ENCODE assay signal across 16 cellular contexts in genomic region chr1:232431748-232432147, GRCh38.
DNase-seq lines count a peak whose midpoint lies in the region; ATAC-seq and TF ChIP-seq lines count a peak whose summit lies in the region.
"Had no signal": no experiment of that assay in that cellular context is flagged by ENCODE, and none has a peak within 500 bp of the region (broad histone marks: within the 10 kb centered on the region; RNA-seq: fewer than 3 reads in every experiment).

No MANE protein-coding gene starts in this region.

- H3K27me3 ChIP-seq in cardiac muscle cell (no peaks in the 10 kb centered on the region), psoas muscle (ENCODE audit: insufficient read depth in 3 of 3, low read length in 2 of 3) (no peaks in the 10 kb centered on the region)
- H3K27me3 ChIP-seq: BLaER1 had no signal

- H3K4me3 ChIP-seq in cardiac muscle cell: no peak overlapping the region
- H3K4me3 ChIP-seq in psoas muscle: peak overlapping the region; percentile 17
- H3K4me3 ChIP-seq: BLaER1, GM23248, HAP-1 had no signal

- TF ChIP-seq CTCF in cardiac muscle cell (IDR thresholded peaks at IDR 0.05; ENCODE audit: low read depth, low read length): no peak
- TF ChIP-seq CTCF in chondrocyte (IDR thresholded peaks at IDR 0.05): no peak
- TF ChIP-seq CTCF in psoas muscle (IDR thresholded peaks at IDR 0.05): no peak

- peaks cover 4% of the 10 kb centered on the region for H3K36me3 Mint-ChIP-seq in chondrocyte (ENCODE audit: low read depth)
- H3K36me3 Mint-ChIP-seq: CD4-positive, alpha-beta memory T cell had no signal

- H3K9me3 ChIP-seq in cardiac muscle cell (ENCODE audit: low read depth): no peaks in the 10 kb centered on the region
- no peaks in the 10 kb centered on the region for H3K9me3 ChIP-seq in psoas muscle
- H3K9me3 ChIP-seq: BLaER1, HAP-1 had no signal

- no peak overlapping the region for H3K4me3 Mint-ChIP-seq in chondrocyte (ENCODE audit: unreplicated experiment)
- H3K4me3 Mint-ChIP-seq: CD14-positive monocyte; CD4-positive, alpha-beta memory T cell had no signal

- no peaks in the 10 kb centered on the region for H3K9me3 Mint-ChIP-seq in chondrocyte (ENCODE audit: low read depth)
- H3K9me3 Mint-ChIP-seq: CD4-positive, alpha-beta memory T cell had no signal

- H3K4me1 Mint-ChIP-seq in chondrocyte (ENCODE audit: low read depth): peaks cover 49% of the 10 kb centered on the region
- H3K4me1 Mint-ChIP-seq: CD14-positive monocyte; CD4-positive, alpha-beta memory T cell had no signal

- DNase-seq in cardiac muscle cell (ENCODE audit: low read depth in 1 of 2, low spot score in 1 of 2): peak in 1 of 2 donors; percentile 35
- no peak for DNase-seq in left cardiac atrium
- no peak for DNase-seq in chondrocyte (ENCODE audit: low spot score)
- DNase-seq in left ventricle myocardium superior: no peak
- DNase-seq in psoas muscle: no peak
- no peak for DNase-seq in inferior parietal cortex (ENCODE audit: extremely low spot score)
- DNase-seq: 8988T; CD4-positive, alpha-beta memory T cell; DMS153; DMS79; GDM1; GM23248 had no signal

- intact Hi-C loops in left cardiac atrium (cut with DNase I): loop anchor here in 1 of 2 donors (10.0 kb wide), 1 partner anchor 107 kb away; no protein-coding TSS in a partner anchor
- intact Hi-C loops in left ventricle myocardium superior (cut with micrococcal nuclease): loop anchor here (10.0 kb wide), 1 partner anchor 193 kb away; no protein-coding TSS in a partner anchor
- intact Hi-C loops in psoas muscle (cut with DNase I): loop anchor here in 1 of 2 donors (2.0 to 5.0 kb wide), 2 partner anchors 45 to 196 kb away; no protein-coding TSS in a partner anchor

- ATAC-seq in left cardiac atrium (no peak), left ventricle myocardium superior (peak; percentile 61), psoas muscle (peak in 3 of 4 donors; percentile 45 to 81 (median 63))
- no peak for ATAC-seq in activated CD4-positive, CD25-positive, alpha-beta regulatory T cell treated with anti-CD3 and anti-CD28 coated beads, Interleukin-2, amount 50 U/mL, for 24 hours

- H3K36me3 ChIP-seq in cardiac muscle cell: peaks cover 38% of the 10 kb centered on the region
- H3K36me3 ChIP-seq in psoas muscle (ENCODE audit: insufficient read depth in 1 of 2, low read depth in 1 of 2): peaks cover 0 to 37% of the 10 kb centered on the region in 2 donors
- H3K36me3 ChIP-seq: BLaER1, HAP-1 had no signal

- WGBS in psoas muscle, 3 donors: 60 to 76% (median 62%) methylated on average over 4 of the region's 4 CpGs

- H3K27ac ChIP-seq in cardiac muscle cell (peak overlapping the region; percentile 2), psoas muscle (no peak overlapping the region)
- H3K27ac ChIP-seq: BLaER1, GM23248 had no signal

- H3K27ac Mint-ChIP-seq in chondrocyte (ENCODE audit: unreplicated experiment): peak overlapping the region; percentile 42
- H3K27ac Mint-ChIP-seq: CD14-positive monocyte had no signal

- no peaks in the 10 kb centered on the region for H3K27me3 Mint-ChIP-seq in chondrocyte (ENCODE audit: low read depth)

- H3K4me1 ChIP-seq in cardiac muscle cell (ENCODE audit: low read depth) (peaks cover 37% of the 10 kb centered on the region), psoas muscle (peaks cover 36% of the 10 kb centered on the region)

Comparison
In these comparisons a context has a peak if more than half of its experiments do, and no peak if none do; other contexts are left out.
1. ATAC-seq: peak in left ventricle myocardium superior (single experiment) and psoas muscle (3 of 4); none in left cardiac atrium (0 of 2) and activated CD4-positive, CD25-positive, alpha-beta regulatory T cell treated with anti-CD3 and anti-CD28 coated beads, Interleukin-2, amount 50 U/mL, for 24 hours (0 of 2).